1 cellular context compared by ENCODE assay signal in genomic region chr14:72682188-72682587, GRCh38.
TF ChIP-seq lines count a peak whose summit lies in the region.

No MANE protein-coding gene starts in this region.

TF ChIP-seq in IMR-90, 13 proteins besides CTCF, POLR2A, EP300 and RAD21 (continued from another document):
- TF ChIP-seq USF2 (IDR thresholded peaks at IDR 0.05; ENCODE audit: low read depth, low read length) (no peak), RFX5 (IDR thresholded peaks at IDR 0.05; ENCODE audit: low read depth, low read length) (no peak), BHLHE40 (IDR thresholded peaks at IDR 0.05; ENCODE audit: low read depth, low read length) (no peak), MXI1 (IDR thresholded peaks at IDR 0.05; ENCODE audit: borderline replicate concordance, low read depth, low read length) (no peak), MAZ (IDR thresholded peaks at IDR 0.05; ENCODE audit: borderline replicate concordance, low read depth, low read length) (no peak), CEBPB (IDR thresholded peaks at IDR 0.05; ENCODE audit: low read depth, low read length) (no peak), FOS (IDR thresholded peaks at IDR 0.05; ENCODE audit: low read depth, low read length) (no peak), MAFK (IDR thresholded peaks at IDR 0.05; ENCODE audit: low read depth, low read length) (no peak), RCOR1 (IDR thresholded peaks at IDR 0.05; ENCODE audit: insufficient replicate concordance, low read length) (no peak), CHD1 (IDR thresholded peaks at IDR 0.05; ENCODE audit: low read depth, low read length) (no peak), ELK1 (IDR thresholded peaks at IDR 0.05; ENCODE audit: borderline replicate concordance, low read depth, low read length) (no peak)
